20 cellular contexts compared by ENCODE assay signal in genomic region chr12:26948309-26948708, GRCh38.
"Had no signal": no experiment of that assay in that cellular context is flagged by ENCODE, and none has a peak within 500 bp of the region (broad histone marks: within the 10 kb centered on the region; RNA-seq: fewer than 3 reads in every experiment).

No MANE protein-coding gene starts in this region.

- H3K27me3 ChIP-seq: esophagus muscularis mucosa, gastroesophageal sphincter, right atrium auricular region, sigmoid colon, testis, tibial nerve, upper lobe of right lung, vagina had no signal

- H3K4me3 ChIP-seq: esophagus muscularis mucosa, gastroesophageal sphincter, right atrium auricular region, sigmoid colon, skin epidermis, testis, tibial nerve, upper lobe of right lung, vagina had no signal

- H3K9me3 Mint-ChIP-seq: effector memory CD8-positive, alpha-beta T cell had no signal

- DNase-seq: effector memory CD8-positive, alpha-beta T cell; kidney glomerular epithelial cell; naive thymus-derived CD4-positive, alpha-beta T cell; posterior cingulate gyrus; sigmoid colon; stimulated activated CD4-positive, alpha-beta T cell treated with anti-CD3 and anti-CD28 coated beads, Interleukin-2, amount 100 ng/mL, for 24 hours; stimulated activated CD4-positive, alpha-beta T cell treated with anti-CD3 and anti-CD28 coated beads, Interleukin-4, amount 100 ng/mL, for 4 hours; stimulated activated naive B cell treated with anti-CD40 and anti-IgM and Interleukin-4, amounts not matched to agents 10 μg/mL and 1 μg/mL and 100 μg/mL, for 72 hours; stimulated activated naive CD8-positive, alpha-beta T cell treated with anti-CD3 and anti-CD28 coated beads, Interleukin-15, amount 100 ng/mL, for 72 hours; testis; upper lobe of right lung had no signal

- H3K4me3 Mint-ChIP-seq: dendritic cell treated with granulocyte-macrophage colony-stimulating factor and Interleukin-4, amounts not matched to agents 40 ng/mL and 50 ng/mL, for 4 days; neural crest cell; stimulated activated naive B cell treated with anti-CD40 and anti-IgM and Interleukin-4, amounts not matched to agents 10 μg/mL and 1 μg/mL and 100 μg/mL, for 72 hours; stimulated activated naive CD8-positive, alpha-beta T cell treated with anti-CD3 and anti-CD28 coated beads, Interleukin-15, amount 100 ng/mL, for 72 hours had no signal

- H3K9me3 ChIP-seq: testis had no signal

- ATAC-seq: effector memory CD8-positive, alpha-beta T cell; gastroesophageal sphincter; naive thymus-derived CD4-positive, alpha-beta T cell; stimulated activated naive B cell treated with anti-CD40 and anti-IgM and Interleukin-4, amounts not matched to agents 10 μg/mL and 1 μg/mL and 100 μg/mL, for 72 hours; stimulated activated naive CD8-positive, alpha-beta T cell treated with anti-CD3 and anti-CD28 coated beads, Interleukin-15, amount 100 ng/mL, for 72 hours; upper lobe of right lung had no signal

- H3K36me3 ChIP-seq: right atrium auricular region, sigmoid colon, upper lobe of right lung, vagina had no signal

- H3K27ac Mint-ChIP-seq: dendritic cell treated with granulocyte-macrophage colony-stimulating factor and Interleukin-4, amounts not matched to agents 40 ng/mL and 50 ng/mL, for 4 days; stimulated activated naive B cell treated with anti-CD40 and anti-IgM and Interleukin-4, amounts not matched to agents 10 μg/mL and 1 μg/mL and 100 μg/mL, for 72 hours; stimulated activated naive CD8-positive, alpha-beta T cell treated with anti-CD3 and anti-CD28 coated beads, Interleukin-15, amount 100 ng/mL, for 72 hours had no signal

- H3K4me1 ChIP-seq: right atrium auricular region, vagina had no signal

- H3K27ac ChIP-seq: epithelial cell of prostate, esophagus muscularis mucosa, gastroesophageal sphincter, right atrium auricular region, sigmoid colon, skin epidermis, testis, tibial nerve, upper lobe of right lung, vagina had no signal

- H3K27me3 Mint-ChIP-seq: dendritic cell treated with granulocyte-macrophage colony-stimulating factor and Interleukin-4, amounts not matched to agents 40 ng/mL and 50 ng/mL, for 4 days; effector memory CD8-positive, alpha-beta T cell; naive thymus-derived CD4-positive, alpha-beta T cell; stimulated activated naive B cell treated with anti-CD40 and anti-IgM and Interleukin-4, amounts not matched to agents 10 μg/mL and 1 μg/mL and 100 μg/mL, for 72 hours; stimulated activated naive CD8-positive, alpha-beta T cell treated with anti-CD3 and anti-CD28 coated beads, Interleukin-15, amount 100 ng/mL, for 72 hours had no signal
